11 cellular contexts compared by ENCODE assay signal in the genomic region with DNA sequence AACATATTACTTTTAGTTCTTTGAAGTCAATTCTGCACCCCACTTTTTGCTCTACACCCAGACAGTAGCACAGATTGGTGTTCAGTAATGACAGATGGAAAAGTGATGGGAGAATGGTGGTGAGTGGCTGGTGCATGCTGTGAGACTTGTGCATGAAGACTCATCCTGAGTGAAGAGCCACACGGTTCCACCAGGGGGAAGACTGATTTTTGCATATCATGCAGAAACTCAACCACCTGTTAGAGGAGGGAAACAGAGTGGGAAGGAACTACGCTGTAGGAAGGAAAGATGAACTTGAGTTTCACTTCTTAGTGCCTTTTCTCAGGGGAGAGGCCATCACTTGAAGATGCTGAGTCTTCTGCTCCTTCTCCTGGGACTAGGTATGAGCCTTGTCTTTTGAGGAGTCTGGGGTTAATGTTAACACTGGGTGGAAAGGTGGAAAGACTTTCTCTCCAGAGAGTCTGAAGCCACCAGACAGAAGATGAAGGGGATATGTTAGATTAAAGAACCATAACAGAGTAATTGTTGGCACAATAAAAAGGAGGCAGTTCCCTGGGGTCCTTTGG. TPM values are rescaled to one million over a fixed set of nuclear protein-coding genes. Genes with fewer than 3 reads are reported as not detected.
DNase-seq lines count a peak whose midpoint lies in the region; ATAC-seq and TF ChIP-seq lines count a peak whose summit lies in the region.
"Had no signal": no experiment of that assay in that cellular context is flagged by ENCODE, and none has a peak within 500 bp of the region (broad histone marks: within the 10 kb centered on the region; RNA-seq: fewer than 3 reads in every experiment).

No MANE protein-coding gene starts in this region.

- no peaks in the 10 kb centered on the region for H4K20me1 ChIP-seq in HCT116 (ENCODE audit: insufficient read depth)
- H4K20me1 ChIP-seq in MM.1S (ENCODE audit: insufficient read depth, low read length) = no peaks in the 10 kb centered on the region

- H3K4me2 ChIP-seq in HCT116 (ENCODE audit: low read length) = no peak overlapping the region
- peak overlapping the region; percentile 5; the same call in 1 of the 2 replicates for H3K4me2 ChIP-seq in MM.1S (ENCODE audit: low read depth, low read length)

- TF ChIP-seq POLR2A in HCT116 (IDR thresholded peaks at IDR 0.05; ENCODE audit: borderline replicate concordance, extremely low read depth, insufficient read depth, insufficient read length) = no peak

- POLR2A ChIA-PET in HCT116 (lab: Charles Lee) = no interaction called here

- H3K27ac Mint-ChIP-seq in activated CD4-positive, alpha-beta T cell treated with anti-CD3 and anti-CD28 coated beads, Interleukin-2, amount 10 ng/mL, durations not matched to agents 24 days and 14 days = no peak overlapping the region
- H3K27ac Mint-ChIP-seq in naive B cell (peak overlapping the region in 5 of 6 donors; percentile 13 to 85 (median 54)), immature natural killer cell (no peak overlapping the region)

- no peak overlapping the region for H2AFZ ChIP-seq in HCT116 (ENCODE audit: low read depth, low read length, poor library complexity, severe bottlenecking)
- 0 out of 2 replicates have a peak overlapping the region, but pooled peaks have one; percentile 3 for H2AFZ ChIP-seq in MM.1S (ENCODE audit: low read length)

- TF ChIP-seq CTCF in HCT116 (IDR thresholded peaks at IDR 0.05 in 2 of 3, conservative IDR thresholded peaks at IDR 0.05 in 1 of 3; ENCODE audit: borderline replicate concordance in 1 of 3, insufficient read depth in 1 of 3, low read depth in 2 of 3, low read length in 2 of 3) = 0 out of 6 replicates have a peak, but pooled peaks of 1 of the 3 experiments have one; percentile 14
- peak; percentile 71 for TF ChIP-seq CTCF in MM.1S (IDR thresholded peaks at IDR 0.05; ENCODE audit: low read length)
- no peak for TF ChIP-seq CTCF in WERI-Rb-1 (IDR thresholded peaks at IDR 0.05; ENCODE audit: low read depth, low read length)

- no peaks in the 10 kb centered on the region for H3K4me1 ChIP-seq in HCT116 (ENCODE audit: control insufficient read depth in 1 of 2, insufficient read depth in 2 of 2, low read length in 2 of 2)
- H3K4me1 ChIP-seq in MM.1S (ENCODE audit: low read length) = peaks cover 17% of the 10 kb centered on the region

- RAD21 ChIA-PET in HCT116 (lab: Charles Lee; ENCODE audit: low non-redundant PET in 1 of 2, low total read pairs in 2 of 2, uncharacterized antibody in 2 of 2, unreplicated experiment in 2 of 2) = no interaction called here

- no peaks in the 10 kb centered on the region for H3K36me3 Mint-ChIP-seq in activated CD4-positive, alpha-beta T cell treated with anti-CD3 and anti-CD28 coated beads, Interleukin-2, amount 10 ng/mL, durations not matched to agents 24 days and 14 days (ENCODE audit: low read depth)
- H3K36me3 Mint-ChIP-seq in naive B cell = no peaks in the 10 kb centered on the region
- H3K36me3 Mint-ChIP-seq in immature natural killer cell = peaks cover 0 to 4% (median 0%) of the 10 kb centered on the region in 3 donors

- H3K9me3 Mint-ChIP-seq in activated CD4-positive, alpha-beta T cell treated with anti-CD3 and anti-CD28 coated beads, Interleukin-2, amount 10 ng/mL, durations not matched to agents 24 days and 14 days = no peaks in the 10 kb centered on the region
- no peaks in the 10 kb centered on the region for H3K9me3 Mint-ChIP-seq in naive B cell
- no peaks in the 10 kb centered on the region for H3K9me3 Mint-ChIP-seq in immature natural killer cell

- DNase-seq in activated CD4-positive, alpha-beta T cell treated with anti-CD3 and anti-CD28 coated beads, Interleukin-2, amount 10 ng/mL, durations not matched to agents 24 days and 14 days = peak; percentile 55
- no peak for DNase-seq in activated CD4-positive, alpha-beta T cell treated with anti-CD3 and anti-CD28 coated beads for 1 hour
- DNase-seq in HCT116 (ENCODE audit: low read depth, low spot score) (peak; percentile 1), MM.1S (peak; percentile 82), naive B cell (peak; percentile 61), WERI-Rb-1 (no peak), immature natural killer cell (no peak), NCI-H128 (lab: John Stamatoyannopoulos, UW; ENCODE audit: unreplicated experiment) (no peak)
- DNase-seq: activated gamma-delta T cell treated with Interleukin-2 at 50 U/mL for 16 hours, NCI-H2081 had no signal

- 0 out of 2 replicates have a peak, but pooled peaks cover 5% of the 10 kb centered on the region for H3F3A ChIP-seq in MM.1S (ENCODE audit: insufficient read depth, low read length)

- H3K4me3 ChIP-seq in HCT116 (replicated peaks in 1 of 2; ENCODE audit: low read depth in 1 of 2, low read length in 2 of 2) (no peak overlapping the region), MM.1S (ENCODE audit: low read length) (no peak overlapping the region), WERI-Rb-1 (ENCODE audit: low read depth, low read length) (no peak overlapping the region)

- H3K79me2 ChIP-seq in HCT116 (ENCODE audit: insufficient read depth, low read length) = no peaks in the 10 kb centered on the region
- H3K79me2 ChIP-seq in MM.1S (ENCODE audit: low read length) = no peaks in the 10 kb centered on the region

- H3K27me3 ChIP-seq in HCT116 (ENCODE audit: insufficient read depth, low read length) = peaks cover 25% of the 10 kb centered on the region; the same call in 1 of the 2 replicates
- H3K27me3 ChIP-seq in MM.1S (replicated peaks; ENCODE audit: insufficient read depth, low read length) = no peaks in the 10 kb centered on the region
- H3K27me3 ChIP-seq in WERI-Rb-1 (ENCODE audit: insufficient read depth, low read depth, severe bottlenecking) = no peaks in the 10 kb centered on the region

- H3K4me3 Mint-ChIP-seq in activated CD4-positive, alpha-beta T cell treated with anti-CD3 and anti-CD28 coated beads, Interleukin-2, amount 10 ng/mL, durations not matched to agents 24 days and 14 days = peak overlapping the region; percentile 21
- H3K4me3 Mint-ChIP-seq in naive B cell (peak overlapping the region in 6 of 8 donors; percentile 34 to 87 (median 62)), immature natural killer cell (no peak overlapping the region)

- CTCF ChIA-PET in HCT116 (lab: Charles Lee) = no interaction called here

- H3K36me3 ChIP-seq in HCT116 (ENCODE audit: control insufficient read depth in 1 of 2, insufficient read depth in 2 of 2, low read length in 2 of 2) = no peaks in the 10 kb centered on the region
- no peaks in the 10 kb centered on the region for H3K36me3 ChIP-seq in MM.1S (replicated peaks; ENCODE audit: insufficient read depth, low read length)
- H3K36me3 ChIP-seq in WERI-Rb-1 = no peaks in the 10 kb centered on the region

- no TSS peak for BruUV-seq in HCT116 (replicated peaks; lab: Mats Ljungman, UMichigan)

- H3K9me2 ChIP-seq in HCT116 (ENCODE audit: insufficient read depth) = no peaks in the 10 kb centered on the region
- no peaks in the 10 kb centered on the region for H3K9me2 ChIP-seq in MM.1S (replicated peaks; ENCODE audit: insufficient read depth, low read length)

- H3K4me1 Mint-ChIP-seq in activated CD4-positive, alpha-beta T cell treated with anti-CD3 and anti-CD28 coated beads, Interleukin-2, amount 10 ng/mL, durations not matched to agents 24 days and 14 days = peaks cover 6% of the 10 kb centered on the region
- H3K4me1 Mint-ChIP-seq in naive B cell (peaks cover 34 to 37% (median 36%) of the 10 kb centered on the region in 3 donors), immature natural killer cell (peaks cover 6 to 11% of the 10 kb centered on the region in 2 donors)

- H3K27me3 Mint-ChIP-seq in activated CD4-positive, alpha-beta T cell treated with anti-CD3 and anti-CD28 coated beads, Interleukin-2, amount 10 ng/mL, durations not matched to agents 24 days and 14 days = no peaks in the 10 kb centered on the region
- H3K27me3 Mint-ChIP-seq in naive B cell (no peaks in the 10 kb centered on the region), immature natural killer cell (ENCODE audit: low read depth in 3 of 3) (no peaks in the 10 kb centered on the region)

- no peak overlapping the region for H3K9ac ChIP-seq in HCT116 (ENCODE audit: low read length)
- H3K9ac ChIP-seq in MM.1S (ENCODE audit: low read length) = no peak overlapping the region

- TF ChIP-seq RAD21 in HCT116 (IDR thresholded peaks at IDR 0.05; ENCODE audit: low read depth) = no peak

- intact Hi-C loops in activated CD4-positive, alpha-beta T cell treated with anti-CD3 and anti-CD28 coated beads, Interleukin-2, amount 10 ng/mL, durations not matched to agents 24 days and 14 days (cut with micrococcal nuclease) = no loop called here
- intact Hi-C loops in HCT116 (cut with micrococcal nuclease) = no loop called here

- H3K9me3 ChIP-seq in HCT116 (ENCODE audit: control insufficient read depth in 1 of 2, insufficient read depth in 1 of 2, low read depth in 1 of 2, low read length in 2 of 2) = no peaks in the 10 kb centered on the region
- H3K9me3 ChIP-seq in MM.1S (replicated peaks; ENCODE audit: insufficient read depth, low read length) = no peaks in the 10 kb centered on the region
- no peaks in the 10 kb centered on the region for H3K9me3 ChIP-seq in WERI-Rb-1 (ENCODE audit: severe bottlenecking)

- peak; percentile 57; the same call in 1 of the 2 replicates for ATAC-seq in HCT116
- peak; percentile 99 for ATAC-seq in naive B cell (ENCODE audit: low read depth in 2 of 2)

- H3K27ac ChIP-seq in HCT116 (ENCODE audit: low read depth, low read length) = no peak overlapping the region
- H3K27ac ChIP-seq in MM.1S (ENCODE audit: low read length) = no peak overlapping the region
- H3K27ac ChIP-seq in WERI-Rb-1 = no peak overlapping the region

TF ChIP-seq in HCT116, 20 proteins besides CTCF, POLR2A, EP300 and RAD21 (continues in another document):
- TF ChIP-seq ELF1 (IDR thresholded peaks at IDR 0.05; ENCODE audit: borderline replicate concordance, low read depth) (no peak), SP1 (IDR thresholded peaks at IDR 0.05; ENCODE audit: low read depth) (no peak), SRF (IDR thresholded peaks at IDR 0.05; ENCODE audit: low read depth) (no peak)

RNA-seq across cellular contexts. Expression of a gene that starts 9.3 kb away (rescaled TPM):
- total RNA-seq in activated CD4-positive, alpha-beta T cell treated with anti-CD3 and anti-CD28 coated beads, Interleukin-2, amount 10 ng/mL, durations not matched to agents 24 days and 14 days = not detected in 2 replicates
- 14.6 TPM for total RNA-seq in HCT116 (2021; ENCODE audit: unreplicated experiment)
- 0.12 and 0.80 TPM in 2 replicates for polyA plus RNA-seq in HCT116 (2012)
- polyA plus RNA-seq in naive B cell (ENCODE audit: low read depth in 6 of 6) (under 1 TPM in 2 of 6 donors, not detected in 4; 0.41 to 0.55 TPM), immature natural killer cell (under 1 TPM in 1 of 3 donors, not detected in 2; 0.13 TPM)
- polyA plus RNA-seq: AG04450 had no signal

RNA-seq across cellular contexts. Expression of a gene that starts 30.8 kb away (rescaled TPM):
- not detected in 2 replicates for total RNA-seq in activated CD4-positive, alpha-beta T cell treated with anti-CD3 and anti-CD28 coated beads, Interleukin-2, amount 10 ng/mL, durations not matched to agents 24 days and 14 days
- total RNA-seq in HCT116 (2021; ENCODE audit: unreplicated experiment) = 36.8 TPM
- polyA plus RNA-seq in HCT116 (2012) = not detected in 2 replicates
- polyA plus RNA-seq in naive B cell (ENCODE audit: low read depth in 6 of 6) = under 1 TPM in 1 of 6 donors, not detected in 5; 0.41 TPM
- not detected for polyA plus RNA-seq in immature natural killer cell
- polyA plus RNA-seq: AG04450 had no signal

Comparison
In these comparisons a context has a peak if more than half of its experiments do, and no peak if none do; other contexts are left out.
1. DNase-seq: peak in activated CD4-positive, alpha-beta T cell treated with anti-CD3 and anti-CD28 coated beads, Interleukin-2, amount 10 ng/mL, durations not matched to agents 24 days and 14 days (single experiment), HCT116 (single experiment), MM.1S (single experiment) and naive B cell (single experiment); none in activated CD4-positive, alpha-beta T cell treated with anti-CD3 and anti-CD28 coated beads for 1 hour (single experiment), WERI-Rb-1 (single experiment), immature natural killer cell (0 of 3) and NCI-H128 (single experiment).
2. H3K27ac Mint-ChIP-seq: peak in naive B cell (5 of 6); none in activated CD4-positive, alpha-beta T cell treated with anti-CD3 and anti-CD28 coated beads, Interleukin-2, amount 10 ng/mL, durations not matched to agents 24 days and 14 days (single experiment) and immature natural killer cell (0 of 6).
3. H3K4me3 Mint-ChIP-seq: peak in activated CD4-positive, alpha-beta T cell treated with anti-CD3 and anti-CD28 coated beads, Interleukin-2, amount 10 ng/mL, durations not matched to agents 24 days and 14 days (single experiment) and naive B cell (6 of 8); none in immature natural killer cell (0 of 5).
4. RNA of a gene that starts 9.3 kb away (total RNA-seq): 14.6 TPM in HCT116 (single experiment); not detected in activated CD4-positive, alpha-beta T cell treated with anti-CD3 and anti-CD28 coated beads, Interleukin-2, amount 10 ng/mL, durations not matched to agents 24 days and 14 days; every median in the first group is over 10 times any median in the second.
5. RNA of a gene that starts 30.8 kb away (total RNA-seq): 36.8 TPM in HCT116 (single experiment); not detected in activated CD4-positive, alpha-beta T cell treated with anti-CD3 and anti-CD28 coated beads, Interleukin-2, amount 10 ng/mL, durations not matched to agents 24 days and 14 days; every median in the first group is over 10 times any median in the second.